Comparison of ENCODE assay signal across 39 cellular contexts in the genomic region with DNA sequence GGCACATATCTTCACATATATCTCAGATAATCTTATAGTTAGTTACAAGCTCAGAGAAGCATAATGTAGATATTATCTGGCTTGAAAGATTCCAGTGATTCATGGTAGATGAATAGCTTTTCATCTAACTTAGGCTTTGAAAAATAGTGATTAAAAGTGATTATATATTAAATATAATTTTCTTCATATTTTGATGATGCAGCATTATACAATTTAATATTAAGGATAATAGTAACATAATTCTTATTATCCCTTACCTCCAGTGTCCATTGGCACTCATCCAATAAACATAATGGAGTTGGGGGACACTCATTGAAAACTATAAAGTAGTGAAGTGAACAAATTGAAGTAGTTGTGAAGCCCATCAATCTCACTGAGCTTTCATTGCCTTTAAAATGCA. TPM values are rescaled to one million over a fixed set of nuclear protein-coding genes. Genes with fewer than 3 reads are reported as not detected.
"Had no signal": no experiment of that assay in that cellular context is flagged by ENCODE, and none has a peak within 500 bp of the region (broad histone marks: within the 10 kb centered on the region; RNA-seq: fewer than 3 reads in every experiment).

No MANE protein-coding gene starts in this region.

- DNase-seq: Karpas-422, Kasumi-1, MG63, MM.1S, MV-4-11, NCI-H1048, NCI-H1092, NCI-H1092 treated with DMSO at 0.1 percent for 48 hours, NCI-H1105, NCI-H1105 treated with DMSO at 0.1 percent for 48 hours, NCI-H1417, NCI-H1417 treated with DMSO at 0.1 percent for 48 hours, NCI-H1436, NCI-H1436 treated with DMSO at 0.1 percent for 48 hours, NCI-H146, NCI-H1694, NCI-H1694 treated with DMSO at 0.1 percent for 48 hours, NCI-H187, NCI-H187 treated with DMSO at 0.1 percent for 48 hours, NCI-H1930, NCI-H2029, NCI-H2029 treated with DMSO at 0.1 percent for 48 hours, NCI-H2081, NCI-H2081 treated with DMSO at 0.1 percent for 48 hours, NCI-H2107, NCI-H2171, NCI-H2171 treated with DMSO at 0.1 percent for 48 hours, NCI-H2227 treated with DMSO at 0.1 percent for 48 hours, NCI-H226, NCI-H345, NCI-H446, NCI-H446 treated with DMSO at 0.1 percent for 48 hours, NCI-H510A, NCI-H510A treated with DMSO at 0.1 percent for 48 hours, NCI-H524 had no signal

- H3K36me3 ChIP-seq: MG63 had no signal

- H3K4me3 ChIP-seq: MG63 had no signal

- H3K9me3 ChIP-seq: MG63 had no signal

RNA-seq across cellular contexts. Expression of a gene that starts 35.8 kb away (rescaled TPM):
- total RNA-seq: LHCN-M2, M059J, MCF 10A, NCI-H460 had no signal
